In the genomic region with DNA sequence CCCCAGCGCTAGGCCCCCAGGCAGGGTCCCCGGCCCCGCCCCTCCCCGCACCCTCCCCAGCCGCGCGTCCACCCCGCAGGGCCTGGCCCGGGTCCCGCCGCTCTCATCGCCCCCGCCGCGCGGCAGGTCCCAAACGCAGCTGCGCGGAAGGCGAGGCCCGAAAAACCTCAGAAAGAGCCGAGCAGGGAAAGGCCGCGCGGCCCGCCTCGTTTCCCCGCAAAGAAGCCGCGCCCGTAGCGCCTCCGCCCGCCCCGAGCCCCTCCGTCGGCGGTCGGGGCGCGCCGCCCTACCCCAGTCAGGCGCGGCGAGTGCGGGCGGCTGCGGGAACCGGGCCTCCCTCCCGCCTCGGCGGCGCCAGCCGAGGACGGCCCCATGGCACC, we compare ENCODE assay signal across 8 cellular contexts. TPM values are rescaled to one million over a fixed set of nuclear protein-coding genes. Genes with fewer than 3 reads are reported as not detected.
DNase-seq lines count a peak whose midpoint lies in the region; ATAC-seq and TF ChIP-seq lines count a peak whose summit lies in the region.

No MANE protein-coding gene starts in this region.

- no peaks in the 10 kb centered on the region for H3K9me2 ChIP-seq in DOHH2 (replicated peaks; ENCODE audit: control insufficient read depth, low read length)

- H3K9me3 ChIP-seq in DOHH2 (ENCODE audit: control insufficient read depth, insufficient read depth, low read length) = no peaks in the 10 kb centered on the region; the same call in 1 of the 2 replicates
- no peaks in the 10 kb centered on the region for H3K9me3 ChIP-seq in mononuclear cell (ENCODE audit: low read depth, low read length)

- H3K4me1 Mint-ChIP-seq in IgD-negative memory B cell = peaks cover 8 to 14% (median 8%) of the 10 kb centered on the region in 3 donors

- DNase-seq in T47D (ENCODE audit: low read depth in 1 of 2, low spot score in 1 of 2) = peak; percentile 43 to 65
- DNase-seq in effector CD4-positive, alpha-beta T cell = no peak
- DNase-seq in DMS 273 (lab: John Stamatoyannopoulos, UW; ENCODE audit: unreplicated experiment) = no peak
- DNase-seq in NK-92 treated with Interleukin-12 subunit alpha and Interleukin-12 subunit beta, amount 100 ng/mL, for 24 hours (lab: John Stamatoyannopoulos, UW) = no peak

- H3K4me1 ChIP-seq in DOHH2 (ENCODE audit: control insufficient read depth, low read length) (peaks cover 35% of the 10 kb centered on the region), mononuclear cell (ENCODE audit: insufficient read depth, low read length) (peaks cover 14% of the 10 kb centered on the region)

- H3K9me3 Mint-ChIP-seq in IgD-negative memory B cell = no peaks in the 10 kb centered on the region

- peak overlapping the region; percentile 41 for H3K27ac ChIP-seq in DOHH2 (ENCODE audit: low read depth, low read length)

- in situ Hi-C loops in T47D (cut with HindIII; ENCODE audit: low pct_unique_long_range_greater_than_20kb, low sequenced_read_pairs) = no loop called here

- H3K27ac Mint-ChIP-seq in IgD-negative memory B cell = peak overlapping the region in 1 of 3 donors; percentile 39

- H3K79me2 ChIP-seq in DOHH2 (ENCODE audit: control insufficient read depth, low read length) = peaks cover 70% of the 10 kb centered on the region

- H3K4me3 ChIP-seq in DOHH2 (ENCODE audit: low read length) (peak overlapping the region; percentile 75), mononuclear cell (ENCODE audit: low read length) (peak overlapping the region; percentile 63)

- H3K27me3 ChIP-seq in DOHH2 (ENCODE audit: control insufficient read depth, low read length) = no peaks in the 10 kb centered on the region
- H3K27me3 ChIP-seq in mononuclear cell (ENCODE audit: insufficient read depth, low read length) = no peaks in the 10 kb centered on the region

- peak overlapping the region; percentile 89 for H3K4me2 ChIP-seq in DOHH2 (ENCODE audit: low read length)

- H3F3A ChIP-seq in DOHH2 (ENCODE audit: control insufficient read depth, insufficient read depth) = peaks cover 14% of the 10 kb centered on the region

- H3K36me3 ChIP-seq in DOHH2 (ENCODE audit: control insufficient read depth, low read length) = peaks cover 48% of the 10 kb centered on the region

- TF ChIP-seq CTCF in DOHH2 (IDR thresholded peaks at IDR 0.05; ENCODE audit: low read depth, low read length, poor library complexity, severe bottlenecking) = no peak

- peaks cover 15% of the 10 kb centered on the region for H4K20me1 ChIP-seq in DOHH2 (ENCODE audit: control insufficient read depth, insufficient read depth, low read depth, low read length)

- peak overlapping the region; percentile 86 to 93 (median 91) for H3K4me3 Mint-ChIP-seq in IgD-negative memory B cell

- no peaks in the 10 kb centered on the region for H3K36me3 Mint-ChIP-seq in IgD-negative memory B cell

- no peaks in the 10 kb centered on the region for H3K27me3 Mint-ChIP-seq in IgD-negative memory B cell

- ATAC-seq in GM21447 (IDR thresholded peaks at IDR 0.05; ENCODE audit: unreplicated experiment) = peak; percentile 21

RNA-seq across cellular contexts. Expression of a gene that starts 0.3 kb away (rescaled TPM):
- polyA plus RNA-seq in IgD-negative memory B cell = 3.4 TPM
- total RNA-seq in mononuclear cell = 19.6 TPM

RNA-seq across cellular contexts. Expression of a gene that starts 0.6 kb away (rescaled TPM):
- 6.2 TPM for polyA plus RNA-seq in IgD-negative memory B cell
- total RNA-seq in mononuclear cell = 3.0 TPM

RNA-seq across cellular contexts. Expression of a gene that starts 23.8 kb away (rescaled TPM):
- polyA plus RNA-seq in IgD-negative memory B cell = 21.4 TPM
- 13.9 TPM for total RNA-seq in mononuclear cell

Comparison
In these comparisons a context has a peak if more than half of its experiments do, and no peak if none do; other contexts are left out.
1. DNase-seq: peak in T47D (2 of 2); none in effector CD4-positive, alpha-beta T cell (single experiment), DMS 273 (single experiment) and NK-92 treated with Interleukin-12 subunit alpha and Interleukin-12 subunit beta, amount 100 ng/mL, for 24 hours (single experiment).